ENCODE assay signal across 8 cellular contexts in genomic region chr17:80990921-80991644, GRCh38. TPM values are rescaled to one million over a fixed set of nuclear protein-coding genes. Genes with fewer than 3 reads are reported as not detected.
DNase-seq lines count a peak whose midpoint lies in the region; ATAC-seq and TF ChIP-seq lines count a peak whose summit lies in the region.

No MANE protein-coding gene starts in this region.

- 41 to 49% (median 46%) methylated on average over 22 of the region's 22 CpGs for WGBS in heart left ventricle, 4 donors
- 30% methylated on average over 22 of the region's 22 CpGs for WGBS in lower leg skin, 2 donors
- WGBS in urinary bladder = 41% methylated on average over 22 of the region's 22 CpGs

- H3K4me3 ChIP-seq in heart left ventricle (peak overlapping the region; percentile 68 to 100 (median 96)), adipocyte (ENCODE audit: low read length) (peak overlapping the region; percentile 84), lower leg skin (ENCODE audit: low read depth, poor library complexity, severe bottlenecking) (peak overlapping the region; percentile 86), urinary bladder (ENCODE audit: low read depth, low read length) (peak overlapping the region; percentile 96)

- DNase-seq in heart left ventricle = peak in 1 of 5 donors; percentile 17
- no peak for DNase-seq in Right ventricle myocardium superior
- DNase-seq in adipocyte (ENCODE audit: low read depth) = no peak
- DNase-seq in lower leg skin (ENCODE audit: low spot score in 2 of 2) = peak in 1 of 2 donors; percentile 82
- no peak for DNase-seq in stimulated activated naive CD4-positive, alpha-beta T cell (lab: John Stamatoyannopoulos, UW)

- ATAC-seq in heart left ventricle = no peak
- ATAC-seq in Right ventricle myocardium superior (ENCODE audit: poor library complexity) = no peak
- no peak for ATAC-seq in HG02588 (IDR thresholded peaks at IDR 0.05; ENCODE audit: unreplicated experiment)
- ATAC-seq in GM19023 (IDR thresholded peaks at IDR 0.05; ENCODE audit: unreplicated experiment) = no peak

- H3K27ac ChIP-seq in heart left ventricle (peak overlapping the region in 9 of 12 donors; percentile 6 to 86 (median 73)), urinary bladder (ENCODE audit: low read depth) (no peak overlapping the region)

- H3K9me3 ChIP-seq in heart left ventricle (no peaks in the 10 kb centered on the region), adipocyte (ENCODE audit: control insufficient read depth, low read length) (no peaks in the 10 kb centered on the region)

- peak overlapping the region; percentile 89 for H3K9ac ChIP-seq in adipocyte (ENCODE audit: low read length)

- H3K27me3 ChIP-seq in heart left ventricle (peaks cover 0 to 7% (median 0%) of the 10 kb centered on the region in 9 donors), adipocyte (replicated peaks; ENCODE audit: control insufficient read depth, insufficient read depth, low read length) (no peaks in the 10 kb centered on the region)

- TF ChIP-seq POLR2A in heart left ventricle (IDR thresholded peaks at IDR 0.05) (no peak), lower leg skin (IDR thresholded peaks at IDR 0.05) (no peak)

- H3K36me3 ChIP-seq in heart left ventricle (peaks cover 0 to 14% (median 12%) of the 10 kb centered on the region in 9 donors), adipocyte (ENCODE audit: control insufficient read depth, insufficient read depth, low read length, severe bottlenecking) (peaks cover 11% of the 10 kb centered on the region), urinary bladder (ENCODE audit: insufficient read depth) (peaks cover 3% of the 10 kb centered on the region)

- TF ChIP-seq CTCF in heart left ventricle (IDR thresholded peaks at IDR 0.05) (no peak), lower leg skin (IDR thresholded peaks at IDR 0.05) (no peak)

- intact Hi-C loops in heart left ventricle (cut with DNase I) (loop anchor here in 5 of 10 donors (1.0 to 5.0 kb wide), 6 partner anchors 41 to 251 kb away; no protein-coding TSS in a partner anchor), Right ventricle myocardium superior (cut with DNase I) (no loop called here), lower leg skin (cut with DNase I; ENCODE audit: low total_unique reads) (no loop called here)

- H3K4me1 ChIP-seq in heart left ventricle (peaks cover 0 to 40% (median 27%) of the 10 kb centered on the region in 12 donors), adipocyte (ENCODE audit: control insufficient read depth, insufficient read depth, low read length) (peaks cover 43% of the 10 kb centered on the region), urinary bladder (ENCODE audit: insufficient read depth) (no peaks in the 10 kb centered on the region)

RNA-seq across cellular contexts. Expression of gene CHMP6, which starts 0.6 kb away (rescaled TPM):
- total RNA-seq in heart left ventricle = 10 to 100 TPM; 17.9 to 25.9 (median 19.4) TPM
- 10 to 100 TPM; 24.4 to 35.5 TPM for polyA plus RNA-seq in heart left ventricle
- total RNA-seq in Right ventricle myocardium superior = 13.6 TPM
- 10 to 100 TPM; 19.8 to 36.7 (median 26.1) TPM for total RNA-seq in lower leg skin
- total RNA-seq in urinary bladder = 13.1 TPM
- polyA plus RNA-seq in urinary bladder = 36.2 TPM

RNA-seq across cellular contexts. Expression of gene BAIAP2, which starts 43.9 kb away (rescaled TPM):
- total RNA-seq in heart left ventricle (10 to 100 TPM in 8 of 9 donors, 1 to 10 TPM in 1; 8.9 to 30.2 (median 18.8) TPM), Right ventricle myocardium superior (34.7 TPM), lower leg skin (100 to 1,000 TPM; 190 to 308 (median 224) TPM), urinary bladder (11.8 TPM)
- polyA plus RNA-seq in heart left ventricle (10 to 100 TPM; 15.3 to 18.5 TPM), urinary bladder (41.5 TPM)
